35 cellular contexts compared by ENCODE assay signal in the genomic region with DNA sequence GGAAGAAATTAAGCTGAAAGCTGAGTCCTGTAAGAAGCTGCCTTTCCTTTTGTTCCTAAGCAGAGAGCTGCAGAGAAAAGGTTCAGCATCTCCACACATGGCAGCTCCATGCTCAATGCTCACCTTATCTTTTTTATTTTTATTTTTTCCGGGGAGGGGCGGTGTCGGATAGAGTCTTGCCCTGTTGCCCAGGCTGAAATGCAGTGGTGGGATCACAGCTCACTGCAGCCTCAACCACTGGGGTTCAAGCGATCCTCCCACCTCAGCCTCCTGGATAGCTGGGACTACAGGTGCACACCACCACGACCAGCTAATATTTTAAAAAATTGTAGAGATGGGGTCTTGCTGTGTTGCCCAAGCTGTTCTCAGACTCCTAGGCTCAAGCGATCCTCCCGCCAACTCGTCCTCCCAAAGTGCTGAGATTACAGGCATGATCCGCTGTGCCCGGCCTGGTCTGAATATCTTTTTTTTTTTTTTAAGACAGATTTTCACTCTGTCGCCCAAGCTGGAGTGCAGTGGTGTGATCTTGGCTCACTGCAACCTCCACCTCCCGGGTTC. TPM values are rescaled to one million over a fixed set of nuclear protein-coding genes. Genes with fewer than 3 reads are reported as not detected.
"Had no signal": no experiment of that assay in that cellular context is flagged by ENCODE, and none has a peak within 500 bp of the region (broad histone marks: within the 10 kb centered on the region; RNA-seq: fewer than 3 reads in every experiment).

No MANE protein-coding gene starts in this region.

- H3K27ac ChIP-seq: neutrophil, ovary, parathyroid adenoma, psoas muscle, skin epidermis, suprapubic skin, testis, tibial artery, transverse colon, vagina had no signal

- H3K79me2 ChIP-seq: parathyroid adenoma had no signal

- H2AFZ ChIP-seq: parathyroid adenoma had no signal

- H3K9me3 Mint-ChIP-seq: natural killer cell; nephron progenitor cell; neural crest cell; stimulated activated memory B cell treated with anti-CD40 and anti-IgM and Interleukin-4, amounts not matched to agents 10 μg/mL and 1 μg/mL and 100 μg/mL, for 72 hours; stimulated activated naive CD8-positive, alpha-beta T cell treated with anti-CD3 and anti-CD28 coated beads, Interleukin-15, amount 100 ng/mL, for 72 hours; type B pancreatic cell had no signal

- H3K36me3 ChIP-seq: neutrophil, ovary, spleen, suprapubic skin, tibial artery, transverse colon, vagina had no signal

- H3K27me3 ChIP-seq: ovary, suprapubic skin, testis, tibial artery, vagina had no signal

- ATAC-seq: naive thymus-derived CD4-positive, alpha-beta T cell; natural killer cell; psoas muscle; right cardiac atrium; sciatic nerve; stimulated activated memory B cell treated with anti-CD40 and anti-IgM and Interleukin-4, amounts not matched to agents 10 μg/mL and 1 μg/mL and 100 μg/mL, for 72 hours; stimulated activated naive CD8-positive, alpha-beta T cell treated with anti-CD3 and anti-CD28 coated beads, Interleukin-15, amount 100 ng/mL, for 72 hours; stimulated activated naive CD8-positive, alpha-beta T cell treated with anti-CD3 and anti-CD28 coated beads, Interleukin-15, Interleukin-2, amounts not matched to agents 100 U/mL and 50 U/mL, for 24 hours had no signal

- DNase-seq: naive thymus-derived CD4-positive, alpha-beta T cell; natural killer cell; nephron progenitor cell; nucleus accumbens; ovary; psoas muscle; spleen; stimulated activated CD4-positive, alpha-beta T cell treated with anti-CD3 and anti-CD28 coated beads, Interleukin-12 subunit alpha, Interleukin-12 subunit beta, amount 100 ng/mL, for 4 hours; stimulated activated CD4-positive, alpha-beta T cell treated with anti-CD3 and anti-CD28 coated beads, Interleukin-1b, Interleukin-23, amount 100 ng/mL, for 48 hours; stimulated activated CD4-positive, alpha-beta T cell treated with anti-CD3 and anti-CD28 coated beads, Interleukin-4, amount 100 ng/mL, for 1 hour; stimulated activated CD4-positive, alpha-beta T cell treated with anti-CD3 and anti-CD28 coated beads, Interleukin-4, amount 100 ng/mL, for 4 hours; stimulated activated CD8-positive, alpha-beta memory T cell treated with anti-CD3 and anti-CD28 coated beads, Interleukin-4, amount 100 ng/mL, for 48 hours; stimulated activated naive CD4-positive, alpha-beta T cell; stimulated activated naive CD8-positive, alpha-beta T cell treated with anti-CD3 and anti-CD28 coated beads, Interleukin-15, amount 100 ng/mL, for 72 hours; stimulated activated naive CD8-positive, alpha-beta T cell treated with anti-CD3 and anti-CD28 coated beads, Interleukin-15, Interleukin-2, amounts not matched to agents 100 U/mL and 50 U/mL, for 24 hours; substantia nigra; testis; tibial artery; transverse colon had no signal

- FAIRE-seq: urothelium cell line had no signal

- H3K9ac ChIP-seq: parathyroid adenoma had no signal

- H3K27ac Mint-ChIP-seq: natural killer cell; nephron progenitor cell; progenitor cell of endocrine pancreas; stimulated activated memory B cell treated with anti-CD40 and anti-IgM and Interleukin-4, amounts not matched to agents 10 μg/mL and 1 μg/mL and 100 μg/mL, for 72 hours; stimulated activated naive CD8-positive, alpha-beta T cell treated with anti-CD3 and anti-CD28 coated beads, Interleukin-15, amount 100 ng/mL, for 72 hours; type B pancreatic cell had no signal

- H3K36me3 Mint-ChIP-seq: naive thymus-derived CD4-positive, alpha-beta T cell; natural killer cell; stimulated activated memory B cell treated with anti-CD40 and anti-IgM and Interleukin-4, amounts not matched to agents 10 μg/mL and 1 μg/mL and 100 μg/mL, for 72 hours; type B pancreatic cell had no signal

- H3K4me3 Mint-ChIP-seq: naive thymus-derived CD4-positive, alpha-beta T cell; natural killer cell; nephron progenitor cell; neural crest cell; stimulated activated memory B cell treated with anti-CD40 and anti-IgM and Interleukin-4, amounts not matched to agents 10 μg/mL and 1 μg/mL and 100 μg/mL, for 72 hours; stimulated activated naive CD8-positive, alpha-beta T cell treated with anti-CD3 and anti-CD28 coated beads, Interleukin-15, amount 100 ng/mL, for 72 hours; type B pancreatic cell had no signal

- H3K9me3 ChIP-seq: neutrophil, ovary, psoas muscle, spleen, suprapubic skin, testis, tibial artery, transverse colon, vagina had no signal

- H3K4me3 ChIP-seq: ovary, psoas muscle, skin epidermis, smooth muscle cell, spleen, suprapubic skin, testis, tibial artery, transverse colon, vagina had no signal

RNA-seq across cellular contexts. Expression of a gene that starts 28.3 kb away (rescaled TPM):
- total RNA-seq: naive thymus-derived CD4-positive, alpha-beta T cell; natural killer cell; neural crest cell; omental fat pad; renal cortical epithelial cell; right cardiac atrium; sciatic nerve; smooth muscle cell; suprapubic skin; ureter; vagina had no signal
- polyA plus RNA-seq: naive thymus-derived CD4-positive, alpha-beta T cell; psoas muscle; smooth muscle cell had no signal
